In genomic region chr18:44513233-44513632, GRCh38 we compare ENCODE assay signal across 35 cellular contexts.
"Had no signal": no experiment of that assay in that cellular context is flagged by ENCODE, and none has a peak within 500 bp of the region (broad histone marks: within the 10 kb centered on the region; RNA-seq: fewer than 3 reads in every experiment).

No MANE protein-coding gene starts in this region.

- H3K27ac ChIP-seq: adrenal gland, cardiac muscle cell, VCaP had no signal

- H3K27ac Mint-ChIP-seq: activated CD4-positive, alpha-beta memory T cell treated with anti-CD3 and anti-CD28 coated beads for 36 hours; activated CD4-positive, alpha-beta T cell treated with anti-CD3 and anti-CD28 coated beads, Interleukin-2, amount 10 ng/mL, durations not matched to agents 24 days and 14 days; activated CD8-positive, alpha-beta T cell treated with anti-CD3 and anti-CD28 coated beads for 36 hours; activated naive CD4-positive, alpha-beta T cell treated with anti-CD3 and anti-CD28 coated beads for 36 hours; activated naive CD4-positive, alpha-beta T cell treated with anti-CD3 and anti-CD28 coated beads, Interleukin-2, amount 50 U/mL, for 72 hours; activated naive CD8-positive, alpha-beta T cell treated with anti-CD3 and anti-CD28 coated beads for 36 hours; activated T-helper 1 cell treated with anti-CD3 and anti-CD28 coated beads, Interleukin-12 subunit alpha, Interleukin-12 subunit beta, Interleukin-2, Interleukin-4 antibody, amounts not matched to agents 30 ng/mL and 10 ng/mL and 1 ng/mL, durations not matched to agents 14 hours and 24 hours and 36 hours; activated T-helper 17 cell treated with anti-CD3 and anti-CD28 coated beads, Interleukin-2, amount 50 U/mL, for 72 hours; brain; T-cell; T-helper 1 cell treated with Interleukin-12 subunit alpha and Interleukin-12 subunit beta and Interleukin-4 antibody, amounts not matched to agents 30 μg/mL and 1 μg/mL, for 36 hours; T-helper 2 cell treated with Interferon-gamma antibody and Interleukin-4, amounts not matched to agents 5 μg/mL and 100 μg/mL, for 36 hours; WTC11 had no signal

- DNase-seq: activated CD4-positive, alpha-beta memory T cell treated with anti-CD3 and anti-CD28 coated beads for 36 hours; activated CD4-positive, alpha-beta T cell treated with anti-CD3 and anti-CD28 coated beads for 4 hours; activated CD4-positive, alpha-beta T cell treated with anti-CD3 and anti-CD28 coated beads, Interleukin-2, amount 10 ng/mL, durations not matched to agents 24 days and 14 days; activated CD4-positive, alpha-beta T cell treated with anti-CD3 and anti-CD28 coated beads, Interleukin-2, amount 50 U/mL, for 1 hour; activated CD4-positive, alpha-beta T cell treated with anti-CD3 and anti-CD28 coated beads, Interleukin-2, amount 50 U/mL, for 4 hours; activated CD4-positive, CD25-positive, alpha-beta regulatory T cell treated with anti-CD3 and anti-CD28 coated beads, Interleukin-2, amount 50 U/mL, for 72 hours; activated CD8-positive, alpha-beta memory T cell treated with anti-CD3 and anti-CD28 coated beads, Interleukin-2, amount 50 U/mL, for 4 hours; activated CD8-positive, alpha-beta T cell treated with anti-CD3 and anti-CD28 coated beads for 36 hours; activated effector memory CD4-positive, alpha-beta T cell treated with anti-CD3 and anti-CD28 coated beads, Interleukin-2, amount 50 U/mL, for 16 hours; activated gamma-delta T cell treated with Interleukin-2 at 50 U/mL for 16 hours; activated naive CD4-positive, alpha-beta T cell; activated naive CD4-positive, alpha-beta T cell treated with anti-CD3 and anti-CD28 coated beads for 36 hours; activated naive CD4-positive, alpha-beta T cell treated with anti-CD3 and anti-CD28 coated beads, Interleukin-2, amount 50 U/mL, for 16 hours; activated naive CD8-positive, alpha-beta T cell treated with anti-CD3 and anti-CD28 coated beads for 36 hours; activated T-cell treated with anti-CD3 and anti-CD28 coated beads for 4 hours; activated T-cell treated with anti-CD3 and anti-CD28 coated beads, Interleukin-2, amount 50 U/mL, for 1 hour; activated T-cell treated with anti-CD3 and anti-CD28 coated beads, Interleukin-2, amount 50 U/mL, for 48 hours; adrenal gland; amniotic stem cell; aorta; caudate nucleus; cerebellar nuclear complex; T-cell; T-helper 2 cell; T-helper 9 cell had no signal

- H3K36me3 Mint-ChIP-seq: activated CD4-positive, alpha-beta memory T cell treated with anti-CD3 and anti-CD28 coated beads for 36 hours; activated naive CD4-positive, alpha-beta T cell treated with anti-CD3 and anti-CD28 coated beads, Interleukin-2, amount 50 U/mL, for 72 hours; activated naive CD8-positive, alpha-beta T cell treated with anti-CD3 and anti-CD28 coated beads for 36 hours; brain; T-cell; WTC11 had no signal

- H3K27me3 Mint-ChIP-seq: activated CD4-positive, alpha-beta memory T cell treated with anti-CD3 and anti-CD28 coated beads for 36 hours; activated CD8-positive, alpha-beta T cell treated with anti-CD3 and anti-CD28 coated beads for 36 hours; activated naive CD8-positive, alpha-beta T cell treated with anti-CD3 and anti-CD28 coated beads for 36 hours; central memory CD8-positive, alpha-beta T cell; T-cell had no signal

- H3K4me1 Mint-ChIP-seq: activated CD4-positive, alpha-beta T cell treated with anti-CD3 and anti-CD28 coated beads, Interleukin-2, amount 10 ng/mL, durations not matched to agents 24 days and 14 days; activated T-helper 17 cell treated with anti-CD3 and anti-CD28 coated beads, Interleukin-2, amount 50 U/mL, for 72 hours; T-cell had no signal

- H3K27me3 ChIP-seq: adrenal gland, cardiac muscle cell had no signal

- H3K36me3 ChIP-seq: adrenal gland, cardiac muscle cell had no signal

- H3K9me3 ChIP-seq: adrenal gland had no signal

- H3K4me1 ChIP-seq: adrenal gland had no signal

- H3K4me3 Mint-ChIP-seq: activated CD4-positive, alpha-beta memory T cell treated with anti-CD3 and anti-CD28 coated beads for 36 hours; activated CD4-positive, alpha-beta T cell treated with anti-CD3 and anti-CD28 coated beads, Interleukin-2, amount 10 ng/mL, durations not matched to agents 24 days and 14 days; activated CD8-positive, alpha-beta T cell treated with anti-CD3 and anti-CD28 coated beads for 36 hours; activated naive CD4-positive, alpha-beta T cell treated with anti-CD3 and anti-CD28 coated beads for 36 hours; activated naive CD8-positive, alpha-beta T cell treated with anti-CD3 and anti-CD28 coated beads for 36 hours; activated T-helper 1 cell treated with anti-CD3 and anti-CD28 coated beads, Interleukin-12 subunit alpha, Interleukin-12 subunit beta, Interleukin-2, Interleukin-4 antibody, amounts not matched to agents 30 ng/mL and 10 ng/mL and 1 ng/mL, durations not matched to agents 14 hours and 24 hours and 36 hours; activated T-helper 17 cell treated with anti-CD3 and anti-CD28 coated beads, Interleukin-2, amount 50 U/mL, for 72 hours; brain; central memory CD8-positive, alpha-beta T cell; T-cell; T-helper 1 cell treated with Interleukin-12 subunit alpha and Interleukin-12 subunit beta and Interleukin-4 antibody, amounts not matched to agents 30 μg/mL and 1 μg/mL, for 36 hours; T-helper 2 cell treated with Interferon-gamma antibody and Interleukin-4, amounts not matched to agents 5 μg/mL and 100 μg/mL, for 36 hours; WTC11 had no signal

- ATAC-seq: activated CD8-positive, alpha-beta T cell treated with anti-CD3 and anti-CD28 coated beads for 36 hours; activated naive CD4-positive, alpha-beta T cell treated with anti-CD3 and anti-CD28 coated beads, Interleukin-2, amount 50 U/mL, for 72 hours; activated T-helper 17 cell treated with anti-CD3 and anti-CD28 coated beads, Interleukin-2, amount 50 U/mL, for 72 hours; T-cell; WTC11 had no signal

- H3K4me3 ChIP-seq: adrenal gland, cardiac muscle cell had no signal

- H3K9me3 Mint-ChIP-seq: activated CD4-positive, alpha-beta memory T cell treated with anti-CD3 and anti-CD28 coated beads for 36 hours; activated CD4-positive, alpha-beta T cell treated with anti-CD3 and anti-CD28 coated beads, Interleukin-2, amount 10 ng/mL, durations not matched to agents 24 days and 14 days; activated CD8-positive, alpha-beta T cell treated with anti-CD3 and anti-CD28 coated beads for 36 hours; activated naive CD4-positive, alpha-beta T cell treated with anti-CD3 and anti-CD28 coated beads for 36 hours; activated naive CD8-positive, alpha-beta T cell treated with anti-CD3 and anti-CD28 coated beads for 36 hours; activated T-helper 1 cell treated with anti-CD3 and anti-CD28 coated beads, Interleukin-12 subunit alpha, Interleukin-12 subunit beta, Interleukin-2, Interleukin-4 antibody, amounts not matched to agents 30 ng/mL and 10 ng/mL and 1 ng/mL, durations not matched to agents 14 hours and 24 hours and 36 hours; activated T-helper 17 cell treated with anti-CD3 and anti-CD28 coated beads, Interleukin-2, amount 50 U/mL, for 72 hours; brain; central memory CD8-positive, alpha-beta T cell; T-cell; T-helper 1 cell treated with Interleukin-12 subunit alpha and Interleukin-12 subunit beta and Interleukin-4 antibody, amounts not matched to agents 30 μg/mL and 1 μg/mL, for 36 hours; T-helper 2 cell treated with Interferon-gamma antibody and Interleukin-4, amounts not matched to agents 5 μg/mL and 100 μg/mL, for 36 hours; WTC11 had no signal
